Comparison of ENCODE assay signal across 15 cellular contexts in the genomic region with DNA sequence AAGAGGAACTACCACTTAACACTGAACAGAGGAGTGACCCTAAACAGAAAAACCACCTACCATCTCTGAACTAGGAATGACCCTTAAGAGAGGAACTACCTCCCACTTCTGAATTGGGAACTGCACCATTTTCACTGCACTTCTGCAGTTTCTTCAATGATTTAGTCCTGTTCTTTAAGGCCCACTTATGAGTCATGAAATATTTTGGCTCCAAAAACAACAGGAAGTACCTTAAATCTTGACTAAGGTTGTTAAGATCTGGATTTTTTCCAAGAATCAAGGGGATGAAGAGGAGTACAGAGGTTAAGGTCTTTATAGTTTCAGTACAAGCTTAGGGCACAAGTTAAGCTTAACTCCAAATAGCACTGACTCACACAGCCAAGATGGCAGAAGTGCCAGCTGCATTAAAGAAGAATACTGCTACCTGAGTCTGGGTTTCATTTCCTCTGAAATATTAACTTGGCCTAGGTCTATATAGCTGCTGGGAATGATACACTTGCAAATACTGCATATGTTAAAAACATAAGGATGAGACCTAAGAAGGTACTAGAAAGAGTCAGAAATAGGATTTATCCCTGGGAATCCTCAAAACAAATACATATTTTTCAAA. TPM values are rescaled to one million over a fixed set of nuclear protein-coding genes. Genes with fewer than 3 reads are reported as not detected.
DNase-seq lines count a peak whose midpoint lies in the region; ATAC-seq and TF ChIP-seq lines count a peak whose summit lies in the region.
"Had no signal": no experiment of that assay in that cellular context is flagged by ENCODE, and none has a peak within 500 bp of the region (broad histone marks: within the 10 kb centered on the region; RNA-seq: fewer than 3 reads in every experiment).

No MANE protein-coding gene starts in this region.

- no peaks in the 10 kb centered on the region for H3K27me3 ChIP-seq in adipocyte (replicated peaks; ENCODE audit: control insufficient read depth, insufficient read depth, low read length)
- H3K27me3 ChIP-seq in kidney epithelial cell (ENCODE audit: control insufficient read depth, insufficient read depth, low read length) = no peaks in the 10 kb centered on the region
- H3K27me3 ChIP-seq in aorta (ENCODE audit: control insufficient read depth in 1 of 2, insufficient read depth in 2 of 2, low read length in 1 of 2) = no peaks in the 10 kb centered on the region
- H3K27me3 ChIP-seq: body of pancreas, suprapubic skin had no signal

- H3K9ac ChIP-seq in adipocyte (ENCODE audit: low read length) = no peak overlapping the region

- H3K4me1 ChIP-seq in adipocyte (ENCODE audit: control insufficient read depth, insufficient read depth, low read length) (peaks cover 55% of the 10 kb centered on the region), aorta (ENCODE audit: control insufficient read depth in 1 of 2, insufficient read depth in 2 of 2, low read length in 2 of 2) (peaks cover 4 to 5% of the 10 kb centered on the region in 2 donors)

- DNase-seq in CD14-positive monocyte (ENCODE audit: low spot score) (no peak), LoVo (ENCODE audit: low spot score) (peak; percentile 57), adipocyte (ENCODE audit: low read depth) (peak; percentile 56), kidney epithelial cell (ENCODE audit: low read depth) (peak; percentile 51), aorta (no peak), D341Med (ENCODE audit: low spot score) (no peak)
- no peak for DNase-seq in activated CD4-positive, alpha-beta memory T cell treated with anti-CD3 and anti-CD28 coated beads for 36 hours
- DNase-seq: activated CD4-positive, alpha-beta T cell treated with anti-CD3 and anti-CD28 coated beads, Interleukin-2, amount 50 U/mL, for 4 hours; body of pancreas; CD8-positive, alpha-beta T cell; natural killer cell; NCI-H1436; stimulated activated CD4-positive, alpha-beta T cell treated with anti-CD3 and anti-CD28 coated beads, Interleukin-1b, Interleukin-23, amount 100 ng/mL, for 48 hours had no signal

- no peak overlapping the region for H3K4me3 ChIP-seq in adipocyte (ENCODE audit: low read length)
- H3K4me3 ChIP-seq in kidney epithelial cell (ENCODE audit: low read depth, low read length) = no peak overlapping the region
- H3K4me3 ChIP-seq in aorta (ENCODE audit: low read length in 2 of 2) = no peak overlapping the region
- H3K4me3 ChIP-seq: body of pancreas, suprapubic skin had no signal

- peaks cover 55% of the 10 kb centered on the region for H3K4me1 Mint-ChIP-seq in CD14-positive monocyte
- peaks cover 5% of the 10 kb centered on the region for H3K4me1 Mint-ChIP-seq in activated CD4-positive, alpha-beta memory T cell treated with anti-CD3 and anti-CD28 coated beads for 36 hours (ENCODE audit: low read depth)

- no peak for TF ChIP-seq CTCF in CD14-positive monocyte (IDR thresholded peaks at IDR 0.05)
- no peak for TF ChIP-seq CTCF in kidney epithelial cell (IDR thresholded peaks at IDR 0.05; ENCODE audit: insufficient read depth, low read length, poor library complexity, severe bottlenecking)

- H3K4me3 Mint-ChIP-seq in CD14-positive monocyte = peak overlapping the region in 1 of 2 donors; percentile 30
- H3K4me3 Mint-ChIP-seq in activated CD4-positive, alpha-beta memory T cell treated with anti-CD3 and anti-CD28 coated beads for 36 hours = no peak overlapping the region
- H3K4me3 Mint-ChIP-seq: CD8-positive, alpha-beta T cell; natural killer cell had no signal

- POLR2A ChIA-PET in activated CD4-positive, alpha-beta memory T cell treated with anti-CD3 and anti-CD28 coated beads for 36 hours (lab: Charles Lee) = no interaction called here

- peaks cover 34 to 40% of the 10 kb centered on the region in 2 donors for H3K36me3 Mint-ChIP-seq in CD14-positive monocyte
- H3K36me3 Mint-ChIP-seq in activated CD4-positive, alpha-beta memory T cell treated with anti-CD3 and anti-CD28 coated beads for 36 hours = peaks cover 6% of the 10 kb centered on the region
- H3K36me3 Mint-ChIP-seq: natural killer cell had no signal

- no peak overlapping the region for H3K27ac ChIP-seq in aorta (ENCODE audit: low read depth in 1 of 2, low read length in 2 of 2)
- H3K27ac ChIP-seq: suprapubic skin had no signal

- H3K9me3 Mint-ChIP-seq in CD14-positive monocyte = no peaks in the 10 kb centered on the region
- no peaks in the 10 kb centered on the region for H3K9me3 Mint-ChIP-seq in activated CD4-positive, alpha-beta memory T cell treated with anti-CD3 and anti-CD28 coated beads for 36 hours
- H3K9me3 Mint-ChIP-seq: CD8-positive, alpha-beta T cell; natural killer cell had no signal

- peaks cover 0 to 1% (median 0%) of the 10 kb centered on the region in 3 donors for H3K27me3 Mint-ChIP-seq in CD14-positive monocyte (ENCODE audit: low read depth in 3 of 3)
- no peaks in the 10 kb centered on the region for H3K27me3 Mint-ChIP-seq in activated CD4-positive, alpha-beta memory T cell treated with anti-CD3 and anti-CD28 coated beads for 36 hours

- H3K27ac Mint-ChIP-seq in CD14-positive monocyte = peak overlapping the region; percentile 76 to 93 (median 89)
- H3K27ac Mint-ChIP-seq in activated CD4-positive, alpha-beta memory T cell treated with anti-CD3 and anti-CD28 coated beads for 36 hours = no peak overlapping the region
- H3K27ac Mint-ChIP-seq: CD8-positive, alpha-beta T cell; natural killer cell had no signal

- intact Hi-C loops in CD14-positive monocyte (cut with micrococcal nuclease) (no loop called here), aorta (cut with DNase I) (no loop called here)
- intact Hi-C loops in activated CD4-positive, alpha-beta memory T cell treated with anti-CD3 and anti-CD28 coated beads for 36 hours (cut with micrococcal nuclease) = no loop called here

- peaks cover 22% of the 10 kb centered on the region for H3K36me3 ChIP-seq in adipocyte (ENCODE audit: control insufficient read depth, insufficient read depth, low read length, severe bottlenecking)
- no peaks in the 10 kb centered on the region for H3K36me3 ChIP-seq in kidney epithelial cell (ENCODE audit: control insufficient read depth, insufficient read depth, low read length)
- H3K36me3 ChIP-seq in aorta (ENCODE audit: control insufficient read depth in 1 of 2, insufficient read depth in 2 of 2, low read length in 1 of 2) = peaks cover 0 to 2% of the 10 kb centered on the region in 2 donors

- ATAC-seq in GM18498 (IDR thresholded peaks at IDR 0.05; ENCODE audit: unreplicated experiment) (no peak), aorta (ENCODE audit: low FRiP score) (no peak)
- ATAC-seq: body of pancreas; CD8-positive, alpha-beta T cell; natural killer cell had no signal

- H3K9me3 ChIP-seq in adipocyte (ENCODE audit: control insufficient read depth, low read length) (no peaks in the 10 kb centered on the region), aorta (ENCODE audit: control insufficient read depth, low read length) (no peaks in the 10 kb centered on the region)
- H3K9me3 ChIP-seq: body of pancreas, suprapubic skin had no signal

- CTCF ChIA-PET in activated CD4-positive, alpha-beta memory T cell treated with anti-CD3 and anti-CD28 coated beads for 36 hours (lab: Charles Lee) = interaction anchor here (1.4 kb wide), 1 partner anchor 13 kb away, joined by 3 read pairs; no protein-coding TSS in a partner anchor

RNA-seq across cellular contexts. Expression of gene NPC2, which starts 4.2 kb away (rescaled TPM):
- 100 to 1,000 TPM; 675 to 772 TPM for polyA plus RNA-seq in CD14-positive monocyte
- 349 and 415 TPM in 2 replicates for total RNA-seq in kidney epithelial cell
- total RNA-seq in aorta = 100 to 1,000 TPM; 204 to 277 TPM
- 100 to 1,000 TPM; 245 to 389 TPM for polyA plus RNA-seq in aorta
- 10 to 100 TPM; 44.6 to 46.3 TPM for total RNA-seq in activated CD4-positive, alpha-beta memory T cell treated with anti-CD3 and anti-CD28 coated beads for 36 hours

RNA-seq across cellular contexts. Expression of gene ISCA2, which starts 4.7 kb away (rescaled TPM):
- polyA plus RNA-seq in CD14-positive monocyte (10 to 100 TPM; 55.9 to 61.7 TPM), aorta (10 to 100 TPM; 14.5 TPM)
- total RNA-seq in kidney epithelial cell (12.1 and 16.7 TPM in 2 replicates), aorta (10 to 100 TPM; 12.9 to 15.9 TPM)
- total RNA-seq in activated CD4-positive, alpha-beta memory T cell treated with anti-CD3 and anti-CD28 coated beads for 36 hours = 10 to 100 TPM; 33.6 to 35.2 TPM

Comparison
In these comparisons a context has a peak if more than half of its experiments do, and no peak if none do; other contexts are left out.
1. DNase-seq: peak in LoVo (single experiment), adipocyte (single experiment) and kidney epithelial cell (single experiment); none in CD14-positive monocyte (single experiment), aorta (0 of 2), D341Med (single experiment) and activated CD4-positive, alpha-beta memory T cell treated with anti-CD3 and anti-CD28 coated beads for 36 hours (single experiment).